In the genomic region with DNA sequence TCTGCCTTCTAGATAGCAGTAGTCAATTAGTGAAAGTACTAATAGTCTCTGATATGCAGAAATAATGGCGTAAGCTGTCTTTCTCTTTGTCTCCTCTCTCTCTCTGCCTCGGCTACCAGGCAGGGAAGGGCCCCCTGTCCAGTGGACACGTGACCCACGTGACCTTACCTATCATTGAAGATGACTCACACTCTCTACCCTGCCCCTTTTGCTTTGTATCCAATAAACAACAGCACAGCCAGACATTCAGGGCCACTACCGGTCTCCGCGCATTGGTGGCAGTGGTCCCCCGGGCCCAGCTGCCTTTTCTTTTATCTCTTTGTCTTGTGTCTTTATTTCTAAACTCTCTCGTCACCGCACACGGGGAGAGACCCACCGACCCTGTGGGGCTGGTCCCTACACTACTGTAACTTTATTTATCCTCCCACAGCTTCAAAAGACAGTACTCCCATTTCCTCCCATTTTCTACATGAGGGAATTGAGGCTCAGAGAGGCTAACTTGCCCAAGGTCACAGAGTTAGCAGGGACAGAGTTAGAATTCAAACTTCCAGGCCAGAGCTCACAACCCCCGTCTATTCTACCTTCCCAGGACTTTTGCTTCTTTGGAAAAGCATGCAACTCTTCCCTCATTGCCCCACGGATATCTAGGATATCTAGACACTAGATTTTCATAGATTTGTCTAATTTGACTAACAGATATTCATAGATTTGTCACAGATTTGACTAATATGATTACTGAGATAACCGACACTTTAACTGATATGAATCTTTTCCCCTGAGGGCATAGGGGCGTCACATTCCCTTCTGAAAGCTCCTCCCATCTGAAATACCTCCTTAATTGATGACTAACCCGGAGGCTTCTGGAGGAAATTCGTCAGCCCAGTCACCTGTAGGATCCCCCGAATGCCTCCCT, we compare ENCODE assay signal across 1 cellular context.
TF ChIP-seq lines count a peak whose summit lies in the region.

No MANE protein-coding gene starts in this region.

TF ChIP-seq in H1, 55 proteins besides CTCF, POLR2A, EP300 and RAD21:
- TF ChIP-seq, protein P1, sequence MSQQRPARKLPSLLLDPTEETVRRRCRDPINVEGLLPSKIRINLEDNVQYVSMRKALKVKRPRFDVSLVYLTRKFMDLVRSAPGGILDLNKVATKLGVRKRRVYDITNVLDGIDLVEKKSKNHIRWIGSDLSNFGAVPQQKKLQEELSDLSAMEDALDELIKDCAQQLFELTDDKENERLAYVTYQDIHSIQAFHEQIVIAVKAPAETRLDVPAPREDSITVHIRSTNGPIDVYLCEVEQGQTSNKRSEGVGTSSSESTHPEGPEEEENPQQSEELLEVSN (IDR thresholded peaks at IDR 0.05) = no peak
- TF ChIP-seq POLR2AphosphoS5 (IDR thresholded peaks at IDR 0.05; ENCODE audit: low read depth, low read length) (no peak), NRF1 (IDR thresholded peaks at IDR 0.05; ENCODE audit: low read depth, low read length) (no peak), CHD2 (IDR thresholded peaks at IDR 0.05; ENCODE audit: low read length) (no peak), CBX8 (IDR thresholded peaks at IDR 0.05; ENCODE audit: borderline replicate concordance, low read depth, low read length) (no peak), TAF1 (IDR thresholded peaks at IDR 0.05; ENCODE audit: low read depth, low read length) (no peak), SUZ12 (IDR thresholded peaks at IDR 0.05; ENCODE audit: low read length) (no peak), ZNF274 (IDR thresholded peaks at IDR 0.05; ENCODE audit: borderline replicate concordance, extremely low read depth, low read length) (no peak), JUND (IDR thresholded peaks at IDR 0.05; ENCODE audit: low read length) (no peak), GTF2F1 (IDR thresholded peaks at IDR 0.05; ENCODE audit: borderline replicate concordance, low read depth, low read length) (no peak)
